Comparison of ENCODE assay signal across 11 cellular contexts in the genomic region with DNA sequence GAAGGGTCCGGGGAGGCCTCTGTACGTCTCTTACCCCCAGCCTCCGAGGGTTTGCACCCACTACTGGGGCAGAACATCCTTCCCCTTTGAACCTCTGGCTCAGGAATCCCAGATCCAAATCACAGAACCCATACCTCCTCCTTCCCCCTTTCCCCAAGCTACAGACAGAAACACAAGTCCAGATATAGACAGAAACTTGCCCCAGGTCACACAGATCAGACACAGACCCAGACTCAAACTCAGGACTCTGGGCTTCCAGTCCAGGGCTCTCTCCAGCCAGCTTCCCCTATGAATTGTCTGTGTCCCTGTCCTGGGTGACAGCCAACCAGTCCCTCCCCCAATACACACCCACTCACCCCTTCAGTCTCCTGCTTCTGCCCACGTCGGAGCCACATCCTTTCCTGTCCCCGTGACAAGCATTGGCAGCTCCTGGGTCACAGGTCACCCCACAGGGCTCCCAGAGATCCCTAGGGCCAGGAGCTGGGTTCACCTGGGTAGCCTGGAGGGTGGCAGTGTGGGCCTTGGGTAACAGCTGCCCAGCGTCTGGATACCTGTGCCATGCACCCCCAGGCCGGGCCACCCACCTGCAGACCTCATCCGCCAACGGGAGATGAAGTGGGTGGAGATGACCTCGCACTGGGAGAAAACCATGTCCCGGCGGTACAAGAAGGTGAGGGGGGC. TPM values are rescaled to one million over a fixed set of nuclear protein-coding genes. Genes with fewer than 3 reads are reported as not detected.
DNase-seq lines count a peak whose midpoint lies in the region; ATAC-seq and TF ChIP-seq lines count a peak whose summit lies in the region.
"Had no signal": no experiment of that assay in that cellular context is flagged by ENCODE, and none has a peak within 500 bp of the region (broad histone marks: within the 10 kb centered on the region; RNA-seq: fewer than 3 reads in every experiment).

No MANE protein-coding gene starts in this region.

- H3K4me2 ChIP-seq in Karpas-422 (ENCODE audit: low read depth, low read length, poor library complexity, severe bottlenecking) (peak overlapping the region; percentile 96), neural progenitor cell (no peak overlapping the region)

- H3K9ac ChIP-seq in Karpas-422 (ENCODE audit: low read length) (peak overlapping the region; percentile 97), neural progenitor cell (no peak overlapping the region)

- H3F3A ChIP-seq in neural progenitor cell (ENCODE audit: low read depth), result no peaks in the 10 kb centered on the region

- H3K27ac ChIP-seq in CD4-positive, CD25-positive, alpha-beta regulatory T cell (ENCODE audit: insufficient read depth, low read length, poor library complexity, severe bottlenecking), result peak overlapping the region; percentile 87
- H3K27ac ChIP-seq in Karpas-422 (ENCODE audit: low read length) (peak overlapping the region; percentile 92), neural progenitor cell (no peak overlapping the region)
- H3K27ac ChIP-seq: C4-2B had no signal

- peaks cover 23% of the 10 kb centered on the region for H3K79me2 ChIP-seq in Karpas-422 (ENCODE audit: low read length)
- peaks cover 16% of the 10 kb centered on the region for H3K79me2 ChIP-seq in neural progenitor cell (ENCODE audit: low read depth)

- no peaks in the 10 kb centered on the region for H3K9me3 ChIP-seq in CD4-positive, CD25-positive, alpha-beta regulatory T cell (ENCODE audit: control insufficient read depth in 2 of 2, low read length in 2 of 2)
- H3K9me3 ChIP-seq in Karpas-422 (ENCODE audit: low read length) (no peaks in the 10 kb centered on the region), neural progenitor cell (ENCODE audit: low read depth) (no peaks in the 10 kb centered on the region)

- H3K27me3 Mint-ChIP-seq in CD4-positive, CD25-positive, alpha-beta regulatory T cell, result peaks cover 6% of the 10 kb centered on the region
- no peaks in the 10 kb centered on the region for H3K27me3 Mint-ChIP-seq in activated naive CD8-positive, alpha-beta T cell treated with anti-CD3 and anti-CD28 coated beads, Interleukin-2, amount 10 ng/mL, durations not matched to agents 7 days and 5 days
- H3K27me3 Mint-ChIP-seq in neural progenitor cell (ENCODE audit: insufficient read depth, low read depth), result peaks cover 8% of the 10 kb centered on the region

- peaks cover 13% of the 10 kb centered on the region; the same call in 1 of the 2 replicates for H4K20me1 ChIP-seq in Karpas-422 (ENCODE audit: insufficient read depth, low read depth, low read length)
- H4K20me1 ChIP-seq in neural progenitor cell (ENCODE audit: low read depth), result peaks cover 8% of the 10 kb centered on the region

- peak overlapping the region; percentile 93 for H3K4me3 ChIP-seq in CD4-positive, CD25-positive, alpha-beta regulatory T cell (ENCODE audit: low read depth, low read length)
- H3K4me3 ChIP-seq in Karpas-422 (ENCODE audit: low read length), result peak overlapping the region; percentile 93
- H3K4me3 ChIP-seq in neural progenitor cell, result no peak overlapping the region

- no peaks in the 10 kb centered on the region for H3K9me3 Mint-ChIP-seq in CD4-positive, CD25-positive, alpha-beta regulatory T cell
- H3K9me3 Mint-ChIP-seq in activated naive CD8-positive, alpha-beta T cell treated with anti-CD3 and anti-CD28 coated beads, Interleukin-2, amount 10 ng/mL, durations not matched to agents 7 days and 5 days, result no peaks in the 10 kb centered on the region
- no peaks in the 10 kb centered on the region for H3K9me3 Mint-ChIP-seq in neural progenitor cell

- no peak for ATAC-seq in CD4-positive, CD25-positive, alpha-beta regulatory T cell (ENCODE audit: low read depth in 2 of 2)
- ATAC-seq in activated naive CD8-positive, alpha-beta T cell treated with anti-CD3 and anti-CD28 coated beads, Interleukin-2, amount 10 ng/mL, durations not matched to agents 7 days and 5 days (ENCODE audit: low read depth), result peak; percentile 2
- no peak for ATAC-seq in GM19324 (IDR thresholded peaks at IDR 0.05; ENCODE audit: low FRiP score, unreplicated experiment)

- no peaks in the 10 kb centered on the region for H3K27me3 ChIP-seq in CD4-positive, CD25-positive, alpha-beta regulatory T cell (ENCODE audit: control insufficient read depth, insufficient read depth, low read length)
- H3K27me3 ChIP-seq in Karpas-422 (ENCODE audit: low read length) (no peaks in the 10 kb centered on the region), neural progenitor cell (no peaks in the 10 kb centered on the region)

- H3K36me3 ChIP-seq in CD4-positive, CD25-positive, alpha-beta regulatory T cell (ENCODE audit: control insufficient read depth, insufficient read depth, low read length), result peaks cover 21% of the 10 kb centered on the region
- H3K36me3 ChIP-seq in Karpas-422 (ENCODE audit: insufficient read depth, low read length) (0 out of 2 replicates have a peak, but pooled peaks cover 4% of the 10 kb centered on the region), neural progenitor cell (no peaks in the 10 kb centered on the region)

- DNase-seq in CD4-positive, CD25-positive, alpha-beta regulatory T cell, result peak in 1 of 3 donors; percentile 83
- DNase-seq in Karpas-422 (no peak), neural progenitor cell (ENCODE audit: low spot score) (no peak), putamen (ENCODE audit: low spot score) (no peak), NCI-H510A (lab: John Stamatoyannopoulos, UW) (no peak), epidermal melanocyte (ENCODE audit: insufficient read length, low spot score) (no peak)
- peak; percentile 66 for DNase-seq in activated naive CD8-positive, alpha-beta T cell treated with anti-CD3 and anti-CD28 coated beads, Interleukin-2, amount 10 ng/mL, durations not matched to agents 7 days and 5 days
- DNase-seq: NCI-H1930 had no signal

- POLR2A ChIA-PET in activated naive CD8-positive, alpha-beta T cell treated with anti-CD3 and anti-CD28 coated beads, Interleukin-2, amount 10 ng/mL, durations not matched to agents 7 days and 5 days (lab: Charles Lee), result interaction anchor here (0.6 to 12.5 kb wide), 17 partner anchors 8 to 256 kb away, joined by 3 to 491 read pairs (median 7); a partner anchor contains a TSS

- peaks cover 87% of the 10 kb centered on the region for H3K4me1 ChIP-seq in CD4-positive, CD25-positive, alpha-beta regulatory T cell (ENCODE audit: control insufficient read depth, insufficient read depth, low read length, poor library complexity, severe bottlenecking)
- peaks cover 86% of the 10 kb centered on the region for H3K4me1 ChIP-seq in Karpas-422 (ENCODE audit: low read length)
- H3K4me1 ChIP-seq in neural progenitor cell, result peaks cover 13% of the 10 kb centered on the region

- peaks cover 15 to 80% (median 37%) of the 10 kb centered on the region in 4 donors for H3K4me1 Mint-ChIP-seq in CD4-positive, CD25-positive, alpha-beta regulatory T cell
- H3K4me1 Mint-ChIP-seq in activated naive CD8-positive, alpha-beta T cell treated with anti-CD3 and anti-CD28 coated beads, Interleukin-2, amount 10 ng/mL, durations not matched to agents 7 days and 5 days, result peaks cover 46% of the 10 kb centered on the region
- peaks cover 38% of the 10 kb centered on the region for H3K4me1 Mint-ChIP-seq in neural progenitor cell

- H3K9me2 ChIP-seq in Karpas-422 (replicated peaks; ENCODE audit: insufficient read depth, low read length), result no peaks in the 10 kb centered on the region

- peaks cover 25% of the 10 kb centered on the region for H3K36me3 Mint-ChIP-seq in CD4-positive, CD25-positive, alpha-beta regulatory T cell
- peaks cover 43% of the 10 kb centered on the region for H3K36me3 Mint-ChIP-seq in activated naive CD8-positive, alpha-beta T cell treated with anti-CD3 and anti-CD28 coated beads, Interleukin-2, amount 10 ng/mL, durations not matched to agents 7 days and 5 days
- no peaks in the 10 kb centered on the region for H3K36me3 Mint-ChIP-seq in neural progenitor cell

- peak overlapping the region; percentile 95 to 98 (median 97) for H3K27ac Mint-ChIP-seq in CD4-positive, CD25-positive, alpha-beta regulatory T cell
- peak overlapping the region; percentile 95 for H3K27ac Mint-ChIP-seq in activated naive CD8-positive, alpha-beta T cell treated with anti-CD3 and anti-CD28 coated beads, Interleukin-2, amount 10 ng/mL, durations not matched to agents 7 days and 5 days
- H3K27ac Mint-ChIP-seq in neural progenitor cell, result peak overlapping the region; percentile 98

- H2AFZ ChIP-seq in Karpas-422 (ENCODE audit: low read length) (no peak overlapping the region), neural progenitor cell (replicated peaks) (no peak overlapping the region)

- no peak for TF ChIP-seq CTCF in neural progenitor cell (IDR thresholded peaks at IDR 0.05)

- H3K4me3 Mint-ChIP-seq in CD4-positive, CD25-positive, alpha-beta regulatory T cell, result peak overlapping the region; percentile 97 to 99 (median 98)
- peak overlapping the region; percentile 98 for H3K4me3 Mint-ChIP-seq in activated naive CD8-positive, alpha-beta T cell treated with anti-CD3 and anti-CD28 coated beads, Interleukin-2, amount 10 ng/mL, durations not matched to agents 7 days and 5 days
- H3K4me3 Mint-ChIP-seq in neural progenitor cell, result peak overlapping the region; percentile 68

RNA-seq across cellular contexts. Expression of a gene that starts 0.8 kb away (rescaled TPM):
- total RNA-seq in CD4-positive, CD25-positive, alpha-beta regulatory T cell, result 312 TPM
- 100 to 1,000 TPM; 328 to 504 (median 378) TPM for polyA plus RNA-seq in CD4-positive, CD25-positive, alpha-beta regulatory T cell
- total RNA-seq in Karpas-422 (2014; rRNA removed; shearing (Covaris generic); ENCODE audit: low replicate concordance), result 52.4 and 122 TPM in 2 replicates
- 100 to 1,000 TPM; 359 to 367 TPM for total RNA-seq in activated naive CD8-positive, alpha-beta T cell treated with anti-CD3 and anti-CD28 coated beads, Interleukin-2, amount 10 ng/mL, durations not matched to agents 7 days and 5 days
- total RNA-seq in neural progenitor cell (ENCODE audit: low replicate concordance), result 0.15 and 1.1 TPM in 2 replicates
- total RNA-seq: frontal cortex had no signal

RNA-seq across cellular contexts. Expression of a gene that starts 3.0 kb away (rescaled TPM):
- 160 TPM for total RNA-seq in CD4-positive, CD25-positive, alpha-beta regulatory T cell
- polyA plus RNA-seq in CD4-positive, CD25-positive, alpha-beta regulatory T cell, result 100 to 1,000 TPM; 547 to 762 (median 622) TPM
- 218 and 332 TPM in 2 replicates for total RNA-seq in Karpas-422 (2014; rRNA removed; shearing (Covaris generic); ENCODE audit: low replicate concordance)
- total RNA-seq in activated naive CD8-positive, alpha-beta T cell treated with anti-CD3 and anti-CD28 coated beads, Interleukin-2, amount 10 ng/mL, durations not matched to agents 7 days and 5 days, result 100 to 1,000 TPM; 290 to 311 TPM
- total RNA-seq in neural progenitor cell (ENCODE audit: low replicate concordance), result 102 and 189 TPM in 2 replicates

RNA-seq across cellular contexts. Expression of a gene that starts 10.8 kb away (rescaled TPM):
- 7.8 TPM for total RNA-seq in CD4-positive, CD25-positive, alpha-beta regulatory T cell
- polyA plus RNA-seq in CD4-positive, CD25-positive, alpha-beta regulatory T cell, result 1 to 10 TPM in 2 of 4 donors, under 1 TPM in 2; 0.63 to 2.3 (median 1.1) TPM
- total RNA-seq in Karpas-422 (2014; rRNA removed; shearing (Covaris generic); ENCODE audit: low replicate concordance), result 0.18 TPM in 1 of 2 replicates, not detected in the other
- total RNA-seq in activated naive CD8-positive, alpha-beta T cell treated with anti-CD3 and anti-CD28 coated beads, Interleukin-2, amount 10 ng/mL, durations not matched to agents 7 days and 5 days, result 1 to 10 TPM; 5.5 to 5.6 TPM
- total RNA-seq in neural progenitor cell (ENCODE audit: low replicate concordance), result 0.22 and 0.52 TPM in 2 replicates

RNA-seq across cellular contexts. Expression of a gene that starts 12.9 kb away (rescaled TPM):
- total RNA-seq in CD4-positive, CD25-positive, alpha-beta regulatory T cell, result 27.5 TPM
- polyA plus RNA-seq in CD4-positive, CD25-positive, alpha-beta regulatory T cell, result 1 to 10 TPM; 3.5 to 6.7 (median 6.4) TPM
- 14.8 and 19.2 TPM in 2 replicates for total RNA-seq in Karpas-422 (2014; rRNA removed; shearing (Covaris generic); ENCODE audit: low replicate concordance)
- 10 to 100 TPM; 65.3 to 67.1 TPM for total RNA-seq in activated naive CD8-positive, alpha-beta T cell treated with anti-CD3 and anti-CD28 coated beads, Interleukin-2, amount 10 ng/mL, durations not matched to agents 7 days and 5 days
- total RNA-seq in neural progenitor cell (ENCODE audit: low replicate concordance), result 10.4 and 37.5 TPM in 2 replicates

RNA-seq across cellular contexts. Expression of a gene that starts 23.6 kb away (rescaled TPM):
- 66.0 TPM for total RNA-seq in CD4-positive, CD25-positive, alpha-beta regulatory T cell
- 10 to 100 TPM; 44.4 to 61.5 (median 50.3) TPM for polyA plus RNA-seq in CD4-positive, CD25-positive, alpha-beta regulatory T cell
- 48.9 and 83.6 TPM in 2 replicates for total RNA-seq in Karpas-422 (2014; rRNA removed; shearing (Covaris generic); ENCODE audit: low replicate concordance)
- 10 to 100 TPM; 69.0 to 71.4 TPM for total RNA-seq in activated naive CD8-positive, alpha-beta T cell treated with anti-CD3 and anti-CD28 coated beads, Interleukin-2, amount 10 ng/mL, durations not matched to agents 7 days and 5 days
- total RNA-seq in neural progenitor cell (ENCODE audit: low replicate concordance), result 23.7 and 51.3 TPM in 2 replicates

Comparison
In these comparisons a context has a peak if more than half of its experiments do, and no peak if none do; other contexts are left out.
1. RNA of a gene that starts 0.8 kb away (total RNA-seq): 359 to 367 TPM in activated naive CD8-positive, alpha-beta T cell treated with anti-CD3 and anti-CD28 coated beads, Interleukin-2, amount 10 ng/mL, durations not matched to agents 7 days and 5 days, 312 TPM in CD4-positive, CD25-positive, alpha-beta regulatory T cell (single experiment) and 52.4 to 122 TPM in Karpas-422; 0.15 to 1.1 TPM in neural progenitor cell; every median in the first group is over 10 times any median in the second.
2. Peak in every context shown above with its lines, with median percentiles within 50 percentile points of each other: H3K27ac Mint-ChIP-seq and H3K4me3 Mint-ChIP-seq.